1 cellular context compared by ENCODE assay signal in the genomic region with DNA sequence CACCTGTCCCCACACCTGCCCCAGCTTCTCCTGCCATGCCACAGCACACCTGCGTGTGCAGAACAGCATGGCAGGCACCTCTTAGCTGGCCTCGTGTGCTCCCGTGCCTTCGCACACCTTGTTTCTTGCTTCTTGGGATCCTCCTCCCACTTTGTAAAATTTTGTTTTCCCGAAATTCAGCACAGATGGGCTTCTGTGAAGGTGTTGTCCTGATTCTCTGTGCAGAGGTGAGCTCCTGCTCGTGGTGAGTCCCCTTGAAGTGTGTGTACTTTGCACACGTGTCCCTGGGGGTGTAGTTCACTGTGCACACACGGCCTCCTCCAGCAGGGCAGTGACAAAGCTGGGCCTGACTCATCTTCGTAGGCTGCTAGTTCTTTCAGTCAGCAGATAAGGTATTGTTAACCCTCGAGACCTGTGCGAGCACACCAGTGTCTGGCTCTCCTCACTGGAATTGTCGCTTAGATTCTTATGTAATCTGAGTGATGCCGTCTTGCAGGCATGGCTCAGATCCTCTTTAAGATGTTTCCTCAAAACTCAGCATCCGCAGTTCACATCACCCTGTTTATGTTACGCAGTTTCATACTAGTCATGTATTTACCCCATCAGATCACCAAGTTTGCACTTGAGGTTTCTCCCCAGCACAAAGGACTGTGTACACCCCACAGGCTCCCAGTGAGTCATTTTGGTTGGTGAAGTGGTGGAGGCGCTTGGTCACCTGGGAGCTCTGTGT.
TF ChIP-seq lines count a peak whose summit lies in the region.

No MANE protein-coding gene starts in this region.

TF ChIP-seq in HepG2, 621 proteins besides CTCF, POLR2A, EP300 and RAD21 (continued from another document and continues in another):
- TF ChIP-seq, protein P1, sequence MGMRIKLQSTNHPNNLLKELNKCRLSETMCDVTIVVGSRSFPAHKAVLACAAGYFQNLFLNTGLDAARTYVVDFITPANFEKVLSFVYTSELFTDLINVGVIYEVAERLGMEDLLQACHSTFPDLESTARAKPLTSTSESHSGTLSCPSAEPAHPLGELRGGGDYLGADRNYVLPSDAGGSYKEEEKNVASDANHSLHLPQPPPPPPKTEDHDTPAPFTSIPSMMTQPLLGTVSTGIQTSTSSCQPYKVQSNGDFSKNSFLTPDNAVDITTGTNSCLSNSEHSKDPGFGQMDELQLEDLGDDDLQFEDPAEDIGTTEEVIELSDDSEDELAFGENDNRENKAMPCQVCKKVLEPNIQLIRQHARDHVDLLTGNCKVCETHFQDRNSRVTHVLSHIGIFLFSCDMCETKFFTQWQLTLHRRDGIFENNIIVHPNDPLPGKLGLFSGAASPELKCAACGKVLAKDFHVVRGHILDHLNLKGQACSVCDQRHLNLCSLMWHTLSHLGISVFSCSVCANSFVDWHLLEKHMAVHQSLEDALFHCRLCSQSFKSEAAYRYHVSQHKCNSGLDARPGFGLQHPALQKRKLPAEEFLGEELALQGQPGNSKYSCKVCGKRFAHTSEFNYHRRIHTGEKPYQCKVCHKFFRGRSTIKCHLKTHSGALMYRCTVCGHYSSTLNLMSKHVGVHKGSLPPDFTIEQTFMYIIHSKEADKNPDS (CRISPR knock-in tag; IDR thresholded peaks at IDR 0.05), result no peak
- TF ChIP-seq, protein P2, sequence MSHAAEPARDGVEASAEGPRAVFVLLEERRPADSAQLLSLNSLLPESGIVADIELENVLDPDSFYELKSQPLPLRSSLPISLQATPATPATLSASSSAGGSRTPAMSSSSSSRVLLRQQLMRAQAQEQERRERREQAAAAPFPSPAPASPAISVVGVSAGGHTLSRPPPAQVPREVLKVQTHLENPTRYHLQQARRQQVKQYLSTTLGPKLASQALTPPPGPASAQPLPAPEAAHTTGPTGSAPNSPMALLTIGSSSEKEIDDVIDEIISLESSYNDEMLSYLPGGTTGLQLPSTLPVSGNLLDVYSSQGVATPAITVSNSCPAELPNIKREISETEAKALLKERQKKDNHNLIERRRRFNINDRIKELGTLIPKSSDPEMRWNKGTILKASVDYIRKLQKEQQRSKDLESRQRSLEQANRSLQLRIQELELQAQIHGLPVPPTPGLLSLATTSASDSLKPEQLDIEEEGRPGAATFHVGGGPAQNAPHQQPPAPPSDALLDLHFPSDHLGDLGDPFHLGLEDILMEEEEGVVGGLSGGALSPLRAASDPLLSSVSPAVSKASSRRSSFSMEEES (CRISPR knock-in tag; IDR thresholded peaks at IDR 0.05), result 0 out of 2 replicates have a peak, but pooled peaks have one; percentile 20
- no peak for TF ChIP-seq ZNF335 (CRISPR knock-in tag; IDR thresholded peaks at IDR 0.05)
- no peak for TF ChIP-seq KLF16 (CRISPR knock-in tag; IDR thresholded peaks at IDR 0.05)
- TF ChIP-seq ZNF83 (CRISPR knock-in tag; IDR thresholded peaks at IDR 0.05; ENCODE audit: borderline replicate concordance), result 0 out of 2 replicates have a peak, but pooled peaks have one; percentile 38
- no peak for TF ChIP-seq ZNF747 (CRISPR knock-in tag; IDR thresholded peaks at IDR 0.05; ENCODE audit: borderline replicate concordance)
- TF ChIP-seq ZNF572 (CRISPR knock-in tag; IDR thresholded peaks at IDR 0.05), result 0 out of 2 replicates have a peak, but pooled peaks have one; percentile 24
- TF ChIP-seq ZNF792 (CRISPR knock-in tag; IDR thresholded peaks at IDR 0.05), result no peak
- no peak for TF ChIP-seq ZNF33A (CRISPR knock-in tag; IDR thresholded peaks at IDR 0.05; ENCODE audit: borderline replicate concordance)
- no peak for TF ChIP-seq ZNF777 (CRISPR knock-in tag; IDR thresholded peaks at IDR 0.05)
- no peak for TF ChIP-seq PCBP1 (IDR thresholded peaks at IDR 0.05; ENCODE audit: borderline replicate concordance, low read depth, low read length)
- TF ChIP-seq, protein P3, sequence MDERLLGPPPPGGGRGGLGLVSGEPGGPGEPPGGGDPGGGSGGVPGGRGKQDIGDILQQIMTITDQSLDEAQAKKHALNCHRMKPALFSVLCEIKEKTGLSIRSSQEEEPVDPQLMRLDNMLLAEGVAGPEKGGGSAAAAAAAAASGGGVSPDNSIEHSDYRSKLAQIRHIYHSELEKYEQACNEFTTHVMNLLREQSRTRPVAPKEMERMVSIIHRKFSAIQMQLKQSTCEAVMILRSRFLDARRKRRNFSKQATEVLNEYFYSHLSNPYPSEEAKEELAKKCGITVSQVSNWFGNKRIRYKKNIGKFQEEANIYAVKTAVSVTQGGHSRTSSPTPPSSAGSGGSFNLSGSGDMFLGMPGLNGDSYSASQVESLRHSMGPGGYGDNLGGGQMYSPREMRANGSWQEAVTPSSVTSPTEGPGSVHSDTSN (CRISPR knock-in tag; IDR thresholded peaks at IDR 0.05), result 0 out of 2 replicates have a peak, but pooled peaks have one; percentile 21
- TF ChIP-seq, protein P4, sequence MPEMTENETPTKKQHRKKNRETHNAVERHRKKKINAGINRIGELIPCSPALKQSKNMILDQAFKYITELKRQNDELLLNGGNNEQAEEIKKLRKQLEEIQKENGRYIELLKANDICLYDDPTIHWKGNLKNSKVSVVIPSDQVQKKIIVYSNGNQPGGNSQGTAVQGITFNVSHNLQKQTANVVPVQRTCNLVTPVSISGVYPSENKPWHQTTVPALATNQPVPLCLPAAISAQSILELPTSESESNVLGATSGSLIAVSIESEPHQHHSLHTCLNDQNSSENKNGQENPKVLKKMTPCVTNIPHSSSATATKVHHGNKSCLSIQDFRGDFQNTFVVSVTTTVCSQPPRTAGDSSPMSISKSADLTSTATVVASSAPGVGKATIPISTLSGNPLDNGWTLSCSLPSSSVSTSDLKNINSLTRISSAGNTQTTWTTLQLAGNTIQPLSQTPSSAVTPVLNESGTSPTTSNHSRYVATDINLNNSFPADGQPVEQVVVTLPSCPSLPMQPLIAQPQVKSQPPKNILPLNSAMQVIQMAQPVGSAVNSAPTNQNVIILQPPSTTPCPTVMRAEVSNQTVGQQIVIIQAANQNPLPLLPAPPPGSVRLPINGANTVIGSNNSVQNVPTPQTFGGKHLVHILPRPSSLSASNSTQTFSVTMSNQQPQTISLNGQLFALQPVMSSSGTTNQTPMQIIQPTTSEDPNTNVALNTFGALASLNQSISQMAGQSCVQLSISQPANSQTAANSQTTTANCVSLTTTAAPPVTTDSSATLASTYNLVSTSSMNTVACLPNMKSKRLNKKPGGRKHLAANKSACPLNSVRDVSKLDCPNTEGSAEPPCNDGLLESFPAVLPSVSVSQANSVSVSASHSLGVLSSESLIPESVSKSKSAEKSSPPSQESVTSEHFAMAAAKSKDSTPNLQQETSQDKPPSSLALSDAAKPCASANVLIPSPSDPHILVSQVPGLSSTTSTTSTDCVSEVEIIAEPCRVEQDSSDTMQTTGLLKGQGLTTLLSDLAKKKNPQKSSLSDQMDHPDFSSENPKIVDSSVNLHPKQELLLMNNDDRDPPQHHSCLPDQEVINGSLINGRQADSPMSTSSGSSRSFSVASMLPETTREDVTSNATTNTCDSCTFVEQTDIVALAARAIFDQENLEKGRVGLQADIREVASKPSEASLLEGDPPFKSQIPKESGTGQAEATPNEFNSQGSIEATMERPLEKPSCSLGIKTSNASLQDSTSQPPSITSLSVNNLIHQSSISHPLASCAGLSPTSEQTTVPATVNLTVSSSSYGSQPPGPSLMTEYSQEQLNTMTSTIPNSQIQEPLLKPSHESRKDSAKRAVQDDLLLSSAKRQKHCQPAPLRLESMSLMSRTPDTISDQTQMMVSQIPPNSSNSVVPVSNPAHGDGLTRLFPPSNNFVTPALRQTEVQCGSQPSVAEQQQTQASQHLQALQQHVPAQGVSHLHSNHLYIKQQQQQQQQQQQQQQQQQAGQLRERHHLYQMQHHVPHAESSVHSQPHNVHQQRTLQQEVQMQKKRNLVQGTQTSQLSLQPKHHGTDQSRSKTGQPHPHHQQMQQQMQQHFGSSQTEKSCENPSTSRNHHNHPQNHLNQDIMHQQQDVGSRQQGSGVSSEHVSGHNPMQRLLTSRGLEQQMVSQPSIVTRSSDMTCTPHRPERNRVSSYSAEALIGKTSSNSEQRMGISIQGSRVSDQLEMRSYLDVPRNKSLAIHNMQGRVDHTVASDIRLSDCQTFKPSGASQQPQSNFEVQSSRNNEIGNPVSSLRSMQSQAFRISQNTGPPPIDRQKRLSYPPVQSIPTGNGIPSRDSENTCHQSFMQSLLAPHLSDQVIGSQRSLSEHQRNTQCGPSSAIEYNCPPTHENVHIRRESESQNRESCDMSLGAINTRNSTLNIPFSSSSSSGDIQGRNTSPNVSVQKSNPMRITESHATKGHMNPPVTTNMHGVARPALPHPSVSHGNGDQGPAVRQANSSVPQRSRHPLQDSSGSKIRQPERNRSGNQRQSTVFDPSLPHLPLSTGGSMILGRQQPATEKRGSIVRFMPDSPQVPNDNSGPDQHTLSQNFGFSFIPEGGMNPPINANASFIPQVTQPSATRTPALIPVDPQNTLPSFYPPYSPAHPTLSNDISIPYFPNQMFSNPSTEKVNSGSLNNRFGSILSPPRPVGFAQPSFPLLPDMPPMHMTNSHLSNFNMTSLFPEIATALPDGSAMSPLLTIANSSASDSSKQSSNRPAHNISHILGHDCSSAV (CRISPR knock-in tag; IDR thresholded peaks at IDR 0.05; ENCODE audit: borderline replicate concordance), result no peak
- TF ChIP-seq ZNF841 (CRISPR knock-in tag; IDR thresholded peaks at IDR 0.05; ENCODE audit: borderline replicate concordance), result no peak
- TF ChIP-seq ZEB1 (IDR thresholded peaks at IDR 0.05; ENCODE audit: insufficient replicate concordance, low read depth), result no peak
- TF ChIP-seq ZNF891 (CRISPR knock-in tag; IDR thresholded peaks at IDR 0.05), result peak; percentile 56; the same call in 1 of the 2 replicates
- TF ChIP-seq SNRNP70 (IDR thresholded peaks at IDR 0.05; ENCODE audit: low read depth, low read length), result no peak
- TF ChIP-seq ZNF232 (CRISPR knock-in tag; IDR thresholded peaks at IDR 0.05; ENCODE audit: borderline replicate concordance), result no peak
- TF ChIP-seq PITX1 (CRISPR knock-in tag; IDR thresholded peaks at IDR 0.05), result no peak
- TF ChIP-seq, protein P5, sequence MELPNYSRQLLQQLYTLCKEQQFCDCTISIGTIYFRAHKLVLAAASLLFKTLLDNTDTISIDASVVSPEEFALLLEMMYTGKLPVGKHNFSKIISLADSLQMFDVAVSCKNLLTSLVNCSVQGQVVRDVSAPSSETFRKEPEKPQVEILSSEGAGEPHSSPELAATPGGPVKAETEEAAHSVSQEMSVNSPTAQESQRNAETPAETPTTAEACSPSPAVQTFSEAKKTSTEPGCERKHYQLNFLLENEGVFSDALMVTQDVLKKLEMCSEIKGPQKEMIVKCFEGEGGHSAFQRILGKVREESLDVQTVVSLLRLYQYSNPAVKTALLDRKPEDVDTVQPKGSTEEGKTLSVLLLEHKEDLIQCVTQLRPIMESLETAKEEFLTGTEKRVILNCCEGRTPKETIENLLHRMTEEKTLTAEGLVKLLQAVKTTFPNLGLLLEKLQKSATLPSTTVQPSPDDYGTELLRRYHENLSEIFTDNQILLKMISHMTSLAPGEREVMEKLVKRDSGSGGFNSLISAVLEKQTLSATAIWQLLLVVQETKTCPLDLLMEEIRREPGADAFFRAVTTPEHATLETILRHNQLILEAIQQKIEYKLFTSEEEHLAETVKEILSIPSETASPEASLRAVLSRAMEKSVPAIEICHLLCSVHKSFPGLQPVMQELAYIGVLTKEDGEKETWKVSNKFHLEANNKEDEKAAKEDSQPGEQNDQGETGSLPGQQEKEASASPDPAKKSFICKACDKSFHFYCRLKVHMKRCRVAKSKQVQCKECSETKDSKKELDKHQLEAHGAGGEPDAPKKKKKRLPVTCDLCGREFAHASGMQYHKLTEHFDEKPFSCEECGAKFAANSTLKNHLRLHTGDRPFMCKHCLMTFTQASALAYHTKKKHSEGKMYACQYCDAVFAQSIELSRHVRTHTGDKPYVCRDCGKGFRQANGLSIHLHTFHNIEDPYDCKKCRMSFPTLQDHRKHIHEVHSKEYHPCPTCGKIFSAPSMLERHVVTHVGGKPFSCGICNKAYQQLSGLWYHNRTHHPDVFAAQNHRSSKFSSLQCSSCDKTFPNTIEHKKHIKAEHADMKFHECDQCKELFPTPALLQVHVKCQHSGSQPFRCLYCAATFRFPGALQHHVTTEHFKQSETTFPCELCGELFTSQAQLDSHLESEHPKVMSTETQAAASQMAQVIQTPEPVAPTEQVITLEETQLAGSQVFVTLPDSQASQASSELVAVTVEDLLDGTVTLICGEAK (IDR thresholded peaks at IDR 0.05), result no peak
- TF ChIP-seq, protein P5 (CRISPR knock-in tag; IDR thresholded peaks at IDR 0.05), result 0 out of 2 replicates have a peak, but pooled peaks have one; percentile 35
- TF ChIP-seq, protein P6, sequence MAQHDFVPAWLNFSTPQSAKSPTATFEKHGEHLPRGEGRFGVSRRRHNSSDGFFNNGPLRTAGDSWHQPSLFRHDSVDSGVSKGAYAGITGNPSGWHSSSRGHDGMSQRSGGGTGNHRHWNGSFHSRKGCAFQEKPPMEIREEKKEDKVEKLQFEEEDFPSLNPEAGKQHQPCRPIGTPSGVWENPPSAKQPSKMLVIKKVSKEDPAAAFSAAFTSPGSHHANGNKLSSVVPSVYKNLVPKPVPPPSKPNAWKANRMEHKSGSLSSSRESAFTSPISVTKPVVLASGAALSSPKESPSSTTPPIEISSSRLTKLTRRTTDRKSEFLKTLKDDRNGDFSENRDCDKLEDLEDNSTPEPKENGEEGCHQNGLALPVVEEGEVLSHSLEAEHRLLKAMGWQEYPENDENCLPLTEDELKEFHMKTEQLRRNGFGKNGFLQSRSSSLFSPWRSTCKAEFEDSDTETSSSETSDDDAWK (CRISPR knock-in tag; IDR thresholded peaks at IDR 0.05), result no peak
- no peak for TF ChIP-seq ELF4 (CRISPR knock-in tag; IDR thresholded peaks at IDR 0.05; ENCODE audit: borderline replicate concordance)
